In genomic region chr22:45155050-45155840, GRCh38 we compare ENCODE assay signal across 22 cellular contexts. TPM values are rescaled to one million over a fixed set of nuclear protein-coding genes. Genes with fewer than 3 reads are reported as not detected.
DNase-seq lines count a peak whose midpoint lies in the region; ATAC-seq, FAIRE-seq and TF ChIP-seq lines count a peak whose summit lies in the region.
"Had no signal": no experiment of that assay in that cellular context is flagged by ENCODE, and none has a peak within 500 bp of the region (broad histone marks: within the 10 kb centered on the region; RNA-seq: fewer than 3 reads in every experiment).

No MANE protein-coding gene starts in this region.

- DNase-seq in CD14-positive monocyte (ENCODE audit: low spot score) (no peak), bronchial epithelial cell (ENCODE audit: low read depth) (no peak), neural progenitor cell (ENCODE audit: low spot score) (no peak), stomach (no peak), HEK293T (ENCODE audit: extremely low spot score) (no peak)
- DNase-seq: activated CD4-positive, alpha-beta T cell treated with anti-CD3 and anti-CD28 coated beads for 48 hours; activated CD8-positive, alpha-beta memory T cell treated with anti-CD3 and anti-CD28 coated beads, Interleukin-2, amount 50 U/mL, for 48 hours; activated effector memory CD4-positive, alpha-beta T cell treated with anti-CD3 and anti-CD28 coated beads, Interleukin-2, amount 50 U/mL, for 16 hours; amniotic stem cell; effector CD4-positive, alpha-beta T cell; kidney glomerular epithelial cell; NCI-H1105 treated with DMSO at 0.1 percent for 48 hours; nephron progenitor cell; thyroid gland had no signal

- H3K27ac ChIP-seq in HEK293 (ENCODE audit: extremely low read depth, low read depth, low read length) (no peak overlapping the region), neural progenitor cell (no peak overlapping the region), stomach (no peak overlapping the region)
- H3K27ac ChIP-seq: foreskin keratinocyte, KMS-11, SK-N-MC, thyroid gland had no signal

- H3K4me2 ChIP-seq in neural progenitor cell, result no peak overlapping the region
- H3K4me2 ChIP-seq: KMS-11 had no signal

- H3K4me1 ChIP-seq in HEK293 (ENCODE audit: control insufficient read depth, insufficient read depth, low read length), result peaks cover 15% of the 10 kb centered on the region
- no peaks in the 10 kb centered on the region for H3K4me1 ChIP-seq in neural progenitor cell
- H3K4me1 ChIP-seq in stomach, result peaks cover 15 to 49% (median 26%) of the 10 kb centered on the region in 4 donors

- WGBS in stomach, 5 donors, result 78 to 81% (median 80%) methylated on average over 9 of the region's 9 CpGs

- H3K36me3 Mint-ChIP-seq in CD14-positive monocyte (peaks cover 62% of the 10 kb centered on the region in 2 donors), neural progenitor cell (peaks cover 8% of the 10 kb centered on the region)

- CTCF ChIA-PET in HEK293 (lab: Yijun Ruan, JAX), result no interaction called here
- CTCF ChIA-PET in HEK293T (lab: Yijun Ruan, JAX), result no interaction called here

- H3F3A ChIP-seq in neural progenitor cell (ENCODE audit: low read depth), result no peaks in the 10 kb centered on the region

- H3K27ac Mint-ChIP-seq in CD14-positive monocyte (peak overlapping the region; percentile 24 to 87 (median 76)), neural progenitor cell (peak overlapping the region; percentile 15)
- H3K27ac Mint-ChIP-seq: nephron progenitor cell had no signal

- intact Hi-C loops in CD14-positive monocyte (cut with micrococcal nuclease) (no loop called here), stomach (cut with DNase I; ENCODE audit: low total_unique reads) (no loop called here)

- no peak for TF ChIP-seq EP300 in stomach (IDR thresholded peaks at IDR 0.05)

- no peak for TF ChIP-seq CTCF in CD14-positive monocyte (IDR thresholded peaks at IDR 0.05)
- TF ChIP-seq CTCF in HEK293 (tag by site-specific recombination; IDR thresholded peaks at IDR 0.05), result no peak
- no peak for TF ChIP-seq CTCF in bronchial epithelial cell (IDR thresholded peaks at IDR 0.05; ENCODE audit: insufficient read depth, low read length, severe bottlenecking)
- no peak for TF ChIP-seq CTCF in neural progenitor cell (IDR thresholded peaks at IDR 0.05)
- no peak for TF ChIP-seq CTCF in stomach (IDR thresholded peaks at IDR 0.05)

- H3K27me3 Mint-ChIP-seq in CD14-positive monocyte (ENCODE audit: low read depth in 3 of 3) (peaks cover 0 to 2% (median 0%) of the 10 kb centered on the region in 3 donors), neural progenitor cell (ENCODE audit: insufficient read depth, low read depth) (no peaks in the 10 kb centered on the region)
- H3K27me3 Mint-ChIP-seq: central memory CD8-positive, alpha-beta T cell had no signal

- H2AFZ ChIP-seq in neural progenitor cell (replicated peaks), result no peak overlapping the region

- POLR2A ChIA-PET in HEK293 (lab: Yijun Ruan, JAX), result no interaction called here
- POLR2A ChIA-PET in HEK293T (lab: Yijun Ruan, JAX), result no interaction called here

- H3K4me1 Mint-ChIP-seq in CD14-positive monocyte, result peaks cover 42% of the 10 kb centered on the region
- H3K4me1 Mint-ChIP-seq in neural progenitor cell, result no peaks in the 10 kb centered on the region

- FAIRE-seq in bronchial epithelial cell (lab: Jason Lieb, UNC), result peak; percentile 7

- H3K36me3 ChIP-seq in HEK293 (ENCODE audit: control insufficient read depth in 2 of 2, insufficient read depth in 1 of 2, low read length in 2 of 2) (peaks cover 0 to 17% of the 10 kb centered on the region in 2 experiments; a peak in 2 of 3 replicates), bronchial epithelial cell (ENCODE audit: control insufficient read depth, insufficient read depth, low read length) (peaks cover 7% of the 10 kb centered on the region), neural progenitor cell (no peaks in the 10 kb centered on the region), stomach (peaks cover 5 to 30% (median 23%) of the 10 kb centered on the region in 4 donors)
- H3K36me3 ChIP-seq: thyroid gland had no signal

- TF ChIP-seq POLR2A in stomach (IDR thresholded peaks at IDR 0.05), result no peak

- H3K27me3 ChIP-seq in bronchial epithelial cell (ENCODE audit: control insufficient read depth, insufficient read depth, low read length) (no peaks in the 10 kb centered on the region), neural progenitor cell (no peaks in the 10 kb centered on the region), stomach (no peaks in the 10 kb centered on the region)
- H3K27me3 ChIP-seq: foreskin keratinocyte, thyroid gland had no signal

- H3K79me2 ChIP-seq in neural progenitor cell (ENCODE audit: low read depth), result peaks cover 22% of the 10 kb centered on the region

- peaks cover 7% of the 10 kb centered on the region for H4K20me1 ChIP-seq in neural progenitor cell (ENCODE audit: low read depth)

- no peaks in the 10 kb centered on the region for H3K9me3 ChIP-seq in HEK293 (ENCODE audit: control insufficient read depth, insufficient read depth, low read depth, low read length)
- no peaks in the 10 kb centered on the region for H3K9me3 ChIP-seq in neural progenitor cell (ENCODE audit: low read depth)
- no peaks in the 10 kb centered on the region for H3K9me3 ChIP-seq in stomach
- H3K9me3 ChIP-seq: HAP-1, thyroid gland had no signal

- H3K9me3 Mint-ChIP-seq in CD14-positive monocyte, result peaks cover 0 to 1% (median 0%) of the 10 kb centered on the region in 7 donors
- no peaks in the 10 kb centered on the region for H3K9me3 Mint-ChIP-seq in neural progenitor cell
- H3K9me3 Mint-ChIP-seq: central memory CD8-positive, alpha-beta T cell; nephron progenitor cell had no signal

- H3K9ac ChIP-seq in neural progenitor cell, result no peak overlapping the region
- H3K9ac ChIP-seq: KMS-11 had no signal

- ATAC-seq in GM21529 (IDR thresholded peaks at IDR 0.05; ENCODE audit: unreplicated experiment), result no peak
- no peak for ATAC-seq in HG03342 (IDR thresholded peaks at IDR 0.05; ENCODE audit: unreplicated experiment)
- ATAC-seq: foreskin keratinocyte had no signal

- H3K4me3 Mint-ChIP-seq in CD14-positive monocyte (no peak overlapping the region), neural progenitor cell (no peak overlapping the region)
- H3K4me3 Mint-ChIP-seq: central memory CD8-positive, alpha-beta T cell; nephron progenitor cell had no signal

- H3K4me3 ChIP-seq in HEK293 (ENCODE audit: low read depth, low read length) (no peak overlapping the region), bronchial epithelial cell (ENCODE audit: low read depth, low read length) (no peak overlapping the region), neural progenitor cell (no peak overlapping the region), stomach (no peak overlapping the region)
- H3K4me3 ChIP-seq: HAP-1, SK-N-MC, thyroid gland had no signal

TF ChIP-seq in HEK293, 187 proteins besides CTCF, POLR2A, EP300 and RAD21:
- TF ChIP-seq ZNF239 (tag by site-specific recombination; IDR thresholded peaks at IDR 0.05) (no peak), GLIS2 (tag by site-specific recombination; IDR thresholded peaks at IDR 0.05) (no peak), SCRT2 (tag by site-specific recombination; IDR thresholded peaks at IDR 0.05) (peak; percentile 39), ZFP69B (tag by site-specific recombination; IDR thresholded peaks at IDR 0.05) (no peak)

TF ChIP-seq in HEK293T, 16 proteins besides CTCF, POLR2A, EP300 and RAD21:
- no peak for TF ChIP-seq FOXM1 (IDR thresholded peaks at IDR 0.05; ENCODE audit: borderline replicate concordance)
- TF ChIP-seq TARDBP (IDR thresholded peaks at IDR 0.05), result no peak
- no peak for TF ChIP-seq SP1 (IDR thresholded peaks at IDR 0.05)
- TF ChIP-seq FOXK2 (IDR thresholded peaks at IDR 0.05), result no peak
- TF ChIP-seq FOXA1 (IDR thresholded peaks at IDR 0.05), result no peak
- TF ChIP-seq NFRKB (IDR thresholded peaks at IDR 0.05), result no peak
- TF ChIP-seq ELF4 (IDR thresholded peaks at IDR 0.05), result no peak
- no peak for TF ChIP-seq LEF1 (IDR thresholded peaks at IDR 0.05; ENCODE audit: borderline replicate concordance)
- no peak for TF ChIP-seq HDGF (IDR thresholded peaks at IDR 0.05; ENCODE audit: borderline replicate concordance)
- no peak for TF ChIP-seq SUZ12 (IDR thresholded peaks at IDR 0.05)
- TF ChIP-seq BHLHE40 (IDR thresholded peaks at IDR 0.05; ENCODE audit: borderline replicate concordance), result no peak
- no peak for TF ChIP-seq ZNF384 (IDR thresholded peaks at IDR 0.05)
- TF ChIP-seq PKNOX1 (IDR thresholded peaks at IDR 0.05), result no peak
- TF ChIP-seq L3MBTL2 (conservative IDR thresholded peaks at IDR 0.05), result no peak
TF ChIP-seq in HEK293T: peak in this region for 0.

RNA-seq across cellular contexts. Expression of gene NUP50, which starts 8.5 kb away (rescaled TPM):
- polyA plus RNA-seq in CD14-positive monocyte (10 to 100 TPM; 23.4 to 28.4 TPM), stomach (10 to 100 TPM; 14.6 to 30.4 (median 15.6) TPM)
- total RNA-seq in bronchial epithelial cell (66.6 and 74.2 TPM in 2 replicates), neural progenitor cell (ENCODE audit: low replicate concordance) (87.2 and 96.8 TPM in 2 replicates), stomach (100 to 1,000 TPM in 4 of 5 donors, 10 to 100 TPM in 1; 69.9 to 443 (median 162) TPM)
